17 cellular contexts compared by ENCODE assay signal in genomic region chr12:132352896-132353800, GRCh38. TPM values are rescaled to one million over a fixed set of nuclear protein-coding genes. Genes with fewer than 3 reads are reported as not detected.
A peak's percentile ranks its signal among the peaks of the same experiment; 100 is the strongest.
DNase-seq lines count a peak whose midpoint lies in the region; ATAC-seq, FAIRE-seq and TF ChIP-seq lines count a peak whose summit lies in the region.
"Had no signal": no experiment of that assay in that cellular context is flagged by ENCODE, and none has a peak within 500 bp of the region (broad histone marks: within the 10 kb centered on the region; RNA-seq: fewer than 3 reads in every experiment).

No MANE protein-coding gene starts in this region.

- no peak overlapping the region for H3K9ac ChIP-seq in kidney (ENCODE audit: low read length in 2 of 2)

- H3K4me1 Mint-ChIP-seq in WTC11, result peaks cover 6% of the 10 kb centered on the region

- TF ChIP-seq CTCF in left ventricle myocardium inferior (IDR thresholded peaks at IDR 0.05; ENCODE audit: borderline replicate concordance), result no peak
- TF ChIP-seq CTCF in WTC11 (IDR thresholded peaks at IDR 0.05), result no peak
- TF ChIP-seq CTCF in kidney (IDR thresholded peaks at IDR 0.05; ENCODE audit: borderline replicate concordance, extremely low read depth, insufficient read depth), result no peak
- no peak for TF ChIP-seq CTCF in lower leg skin (IDR thresholded peaks at IDR 0.05)

- 59 to 60% methylated on average over 27 to 36 of the region's 42 CpGs for WGBS in lower leg skin, 2 donors

- intact Hi-C loops in Right ventricle myocardium inferior (cut with DNase I) (no loop called here), left ventricle myocardium inferior (cut with micrococcal nuclease) (no loop called here), kidney (cut with DNase I) (no loop called here), lower leg skin (cut with DNase I; ENCODE audit: low total_unique reads) (no loop called here)

- H3K4me3 Mint-ChIP-seq in WTC11, result no peak overlapping the region

- no peak for FAIRE-seq in kidney (lab: Jason Lieb, UNC)
- FAIRE-seq: A204.1, GM12891, HTR-8/SVneo, K562 had no signal

- no peak overlapping the region for H3K27ac ChIP-seq in left ventricle myocardium inferior (replicated peaks)
- H3K27ac ChIP-seq in kidney (ENCODE audit: low read depth in 2 of 2, low read length in 2 of 2), result no peak overlapping the region
- H3K27ac ChIP-seq: RWPE1 had no signal

- CTCF ChIA-PET in WTC11 (lab: Charles Lee), result interaction anchor here (1.4 to 1.7 kb wide), 2 partner anchors 11 to 61 kb away, joined by 6 to 7 read pairs; no protein-coding TSS in a partner anchor

- no peak overlapping the region for H3K4me3 ChIP-seq in left ventricle myocardium inferior
- H3K4me3 ChIP-seq in kidney (ENCODE audit: low read length in 2 of 2), result no peak overlapping the region
- H3K4me3 ChIP-seq in lower leg skin (ENCODE audit: low read depth, poor library complexity, severe bottlenecking), result no peak overlapping the region
- H3K4me3 ChIP-seq: K562 had no signal

- peaks cover 45% of the 10 kb centered on the region for H3K27me3 Mint-ChIP-seq in WTC11 (ENCODE audit: low read depth)

- no peak for TF ChIP-seq POLR2A in lower leg skin (IDR thresholded peaks at IDR 0.05)

- DNase-seq in Right ventricle myocardium inferior (ENCODE audit: missing footprints), result peak; percentile 51
- no peak for DNase-seq in left ventricle myocardium inferior
- no peak for DNase-seq in WTC11 (ENCODE audit: low spot score)
- peak; percentile 72 for DNase-seq in kidney
- no peak for DNase-seq in activated effector memory CD4-positive, alpha-beta T cell treated with Interleukin-2 at 50 U/mL for 16 hours
- DNase-seq in lower leg skin (ENCODE audit: low spot score in 2 of 2), result no peak
- DNase-seq: NCI-H1436 treated with DMSO at 0.1 percent for 48 hours; NCI-H2081 treated with DMSO at 0.1 percent for 48 hours; NCI-H524; NK-92 treated with Interleukin-12 subunit alpha and Interleukin-12 subunit beta, amount 100 ng/mL, for 24 hours had no signal

- no peak overlapping the region for H3K27ac Mint-ChIP-seq in WTC11

- H3K36me3 ChIP-seq in left ventricle myocardium inferior (no peaks in the 10 kb centered on the region), kidney (ENCODE audit: control insufficient read depth in 1 of 2, insufficient read depth in 2 of 2, low read length in 2 of 2) (no peaks in the 10 kb centered on the region)

- H3K9me3 ChIP-seq in left ventricle myocardium inferior (replicated peaks), result peaks cover 6% of the 10 kb centered on the region
- no peaks in the 10 kb centered on the region for H3K9me3 ChIP-seq in kidney (ENCODE audit: control insufficient read depth in 1 of 2, low read length in 2 of 2)

- no peaks in the 10 kb centered on the region for H3K36me3 Mint-ChIP-seq in WTC11

- H3K27me3 ChIP-seq in left ventricle myocardium inferior (ENCODE audit: low read depth), result peaks cover 93% of the 10 kb centered on the region

- ATAC-seq in Right ventricle myocardium inferior, result no peak
- ATAC-seq in WTC11, result peak; percentile 71
- ATAC-seq in GM21619 (IDR thresholded peaks at IDR 0.05; ENCODE audit: unreplicated experiment), result no peak
- no peak for ATAC-seq in GM21717 (IDR thresholded peaks at IDR 0.05; ENCODE audit: unreplicated experiment)
- ATAC-seq: K562 had no signal

- no peaks in the 10 kb centered on the region for H3K4me1 ChIP-seq in left ventricle myocardium inferior
- no peaks in the 10 kb centered on the region for H3K4me1 ChIP-seq in kidney (ENCODE audit: control insufficient read depth in 1 of 2, insufficient read depth in 1 of 2, low read depth in 1 of 2, low read length in 2 of 2)

- no peaks in the 10 kb centered on the region for H3K9me3 Mint-ChIP-seq in WTC11

- POLR2A ChIA-PET in WTC11 (lab: Charles Lee), result no interaction called here

TF ChIP-seq in WTC11, 78 proteins besides CTCF, POLR2A, EP300 and RAD21:
- TF ChIP-seq NFYB (CRISPR knock-in tag; conservative IDR thresholded peaks at IDR 0.05; ENCODE audit: low read depth) (no peak), ZNF532 (CRISPR knock-in tag; IDR thresholded peaks at IDR 0.05; ENCODE audit: borderline replicate concordance) (no peak), ZNF281 (CRISPR knock-in tag; IDR thresholded peaks at IDR 0.05) (0 out of 2 replicates have a peak, but pooled peaks have one; percentile 30)

RNA-seq across cellular contexts. Expression of gene GALNT9, which starts 23.8 kb away (rescaled TPM):
- total RNA-seq in Right ventricle myocardium inferior (not detected), left ventricle myocardium inferior (not detected), WTC11 (2021) (0.66 to 1.1 TPM (median 0.90 TPM) in 3 replicates), kidney (20.7 TPM), lower leg skin (under 1 TPM in 1 of 4 donors, not detected in 3; 0.13 TPM)
- 4.8 TPM for polyA plus RNA-seq in kidney (ENCODE audit: insufficient read depth, low read depth, low replicate concordance)
- total RNA-seq: K562 had no signal
- polyA plus RNA-seq: K562 had no signal

Comparison
In these comparisons a context has a peak if more than half of its experiments do, and no peak if none do; other contexts are left out.
1. DNase-seq: peak in Right ventricle myocardium inferior (single experiment) and kidney (single experiment); none in left ventricle myocardium inferior (single experiment), WTC11 (single experiment), activated effector memory CD4-positive, alpha-beta T cell treated with Interleukin-2 at 50 U/mL for 16 hours (single experiment) and lower leg skin (0 of 2).
2. RNA of gene GALNT9, which starts 23.8 kb away (total RNA-seq): 20.7 TPM in kidney (single experiment); 0.66 to 1.1 TPM in WTC11, not detected in left ventricle myocardium inferior (single experiment), not detected in Right ventricle myocardium inferior (single experiment) and 0.13 TPM in lower leg skin; every median in the first group is over 10 times any median in the second.